ENCODE assay signal across 19 cellular contexts in the genomic region with DNA sequence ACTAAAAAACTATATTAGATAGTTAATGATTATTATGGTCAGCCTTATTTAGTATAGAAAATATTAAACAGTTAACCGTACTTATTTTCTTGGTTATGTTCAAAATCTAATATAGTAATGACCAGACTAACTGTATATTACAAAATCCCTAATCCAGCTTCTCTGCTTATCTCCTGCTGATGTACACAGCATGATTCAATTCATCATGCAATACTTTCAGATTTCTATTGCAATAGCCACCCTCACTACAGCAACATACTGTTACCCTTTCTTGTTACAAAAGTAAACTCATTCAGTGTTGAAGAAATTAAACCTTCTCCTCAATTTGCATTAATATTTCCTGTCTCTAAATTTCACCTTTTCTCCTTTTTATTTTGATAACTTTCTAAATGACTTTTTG.
"Had no signal": no experiment of that assay in that cellular context is flagged by ENCODE, and none has a peak within 500 bp of the region (broad histone marks: within the 10 kb centered on the region; RNA-seq: fewer than 3 reads in every experiment).

No MANE protein-coding gene starts in this region.

- FAIRE-seq: HepG2 had no signal

- H3K4me3 ChIP-seq: PC-9, Peyer's patch, SJCRH30 had no signal

- H2AFZ ChIP-seq: PC-9 had no signal

- H3K4me2 ChIP-seq: PC-9 had no signal

- H3K4me1 ChIP-seq: Peyer's patch had no signal

- H3K36me3 ChIP-seq: Peyer's patch, SJCRH30 had no signal

- H3K27ac ChIP-seq: PC-9, Peyer's patch, SJCRH30 had no signal

- H3K27me3 ChIP-seq: Peyer's patch, SJCRH30 had no signal

- DNase-seq: IMR-90, Karpas-422, KG1, MV-4-11, NCI-H1048, NCI-H1105, NCI-H1417, NCI-H1436 treated with DMSO at 0.1 percent for 48 hours, NCI-H1694, NCI-H187 treated with DMSO at 0.1 percent for 48 hours, NCI-H2029 treated with DMSO at 0.1 percent for 48 hours, NCI-H2227 treated with DMSO at 0.1 percent for 48 hours, NCI-H524, NCI-H774, PC-9, Peyer's patch, SHP77 treated with DMSO at 0.1 percent for 48 hours, SJCRH30 had no signal

- H3K9me3 ChIP-seq: Peyer's patch, SJCRH30 had no signal
